ENCODE assay signal across 8 cellular contexts in the genomic region with DNA sequence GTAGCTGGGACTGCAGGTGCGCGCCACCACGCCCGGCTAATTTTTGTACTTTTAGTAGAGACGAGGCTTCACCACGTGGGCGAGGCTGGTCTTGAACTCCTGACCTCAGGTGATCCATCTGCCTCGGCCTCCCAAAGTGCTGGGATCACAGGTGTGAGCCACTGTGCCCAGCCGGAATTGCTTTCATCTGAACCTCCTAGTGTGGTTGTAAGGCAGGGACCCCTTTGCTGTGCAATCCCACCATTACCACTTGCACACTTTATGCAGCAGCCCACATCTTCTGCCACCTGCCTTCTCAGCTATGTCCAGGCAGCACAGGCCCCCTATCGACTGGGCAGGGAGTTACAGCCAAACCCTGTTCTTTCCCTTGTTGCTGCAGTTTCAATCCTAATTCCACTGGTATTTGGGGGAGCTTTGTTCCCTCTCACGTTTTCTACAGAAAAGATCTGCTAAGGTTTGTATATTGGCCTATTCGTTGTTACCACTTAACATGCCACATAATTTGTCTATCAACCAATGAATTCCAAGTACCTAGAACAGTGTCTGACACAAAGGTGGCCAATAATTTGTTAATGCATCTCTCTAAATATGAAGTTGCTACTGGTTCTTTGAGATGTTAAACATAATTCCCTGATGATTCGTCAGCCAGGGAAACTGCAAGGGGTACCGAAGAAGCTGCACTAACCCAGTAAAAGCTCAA.
DNase-seq lines count a peak whose midpoint lies in the region; ATAC-seq lines count a peak whose summit lies in the region.

No MANE protein-coding gene starts in this region.

- H3K4me1 Mint-ChIP-seq in stimulated activated naive CD8-positive, alpha-beta T cell treated with anti-CD3 and anti-CD28 coated beads, Interleukin-15, amount 100 ng/mL, for 72 hours = peaks cover 29% of the 10 kb centered on the region

- H3K27ac Mint-ChIP-seq in stimulated activated naive CD8-positive, alpha-beta T cell treated with anti-CD3 and anti-CD28 coated beads, Interleukin-15, amount 100 ng/mL, for 72 hours = peak overlapping the region in 1 of 2 donors; percentile 59

- peak overlapping the region; percentile 4 to 6 for H3K4me3 Mint-ChIP-seq in stimulated activated naive CD8-positive, alpha-beta T cell treated with anti-CD3 and anti-CD28 coated beads, Interleukin-15, amount 100 ng/mL, for 72 hours

- ATAC-seq in GM18907 (IDR thresholded peaks at IDR 0.05; ENCODE audit: unreplicated experiment) (peak; percentile 63), HG02840 (IDR thresholded peaks at IDR 0.05; ENCODE audit: low FRiP score, unreplicated experiment) (no peak), GM19324 (IDR thresholded peaks at IDR 0.05; ENCODE audit: low FRiP score, unreplicated experiment) (no peak)
- ATAC-seq in stimulated activated naive CD8-positive, alpha-beta T cell treated with anti-CD3 and anti-CD28 coated beads, Interleukin-15, amount 100 ng/mL, for 72 hours = peak; percentile 62

- no peaks in the 10 kb centered on the region for H3K27me3 Mint-ChIP-seq in stimulated activated naive CD8-positive, alpha-beta T cell treated with anti-CD3 and anti-CD28 coated beads, Interleukin-15, amount 100 ng/mL, for 72 hours

- H3K9me3 Mint-ChIP-seq in stimulated activated naive CD8-positive, alpha-beta T cell treated with anti-CD3 and anti-CD28 coated beads, Interleukin-15, amount 100 ng/mL, for 72 hours = no peaks in the 10 kb centered on the region

- peak; percentile 10 to 23 for DNase-seq in AML-193 (lab: John Stamatoyannopoulos, UW)
- peak; percentile 6 for DNase-seq in NCI-H82 treated with DMSO at 0.1 percent for 48 hours (lab: John Stamatoyannopoulos, UW; ENCODE audit: unreplicated experiment)
- DNase-seq in activated T-cell treated with anti-CD3 and anti-CD28 coated beads for 4 hours = peak; percentile 12
- DNase-seq in glomerular visceral epithelial cell (ENCODE audit: extremely low spot score) = peak; percentile 35
- peak; percentile 35 to 42 for DNase-seq in stimulated activated naive CD8-positive, alpha-beta T cell treated with anti-CD3 and anti-CD28 coated beads, Interleukin-15, amount 100 ng/mL, for 72 hours

Comparison
In these comparisons a context has a peak if more than half of its experiments do, and no peak if none do; other contexts are left out.
1. ATAC-seq: peak in GM18907 (single experiment) and stimulated activated naive CD8-positive, alpha-beta T cell treated with anti-CD3 and anti-CD28 coated beads, Interleukin-15, amount 100 ng/mL, for 72 hours (single experiment); none in HG02840 (single experiment) and GM19324 (single experiment).
2. Peak in every context shown above with its lines, with median percentiles within 50 percentile points of each other: DNase-seq.